ENCODE assay signal across 9 cellular contexts in genomic region chr9:133149130-133150015, GRCh38. TPM values are rescaled to one million over a fixed set of nuclear protein-coding genes. Genes with fewer than 3 reads are reported as not detected.
DNase-seq lines count a peak whose midpoint lies in the region; ATAC-seq and TF ChIP-seq lines count a peak whose summit lies in the region.
"Had no signal": no experiment of that assay in that cellular context is flagged by ENCODE, and none has a peak within 500 bp of the region (broad histone marks: within the 10 kb centered on the region; RNA-seq: fewer than 3 reads in every experiment).

No MANE protein-coding gene starts in this region.

- peak overlapping the region in 1 of 2 experiments; percentile 29 for H2BK12ac ChIP-seq in mesenchymal stem cell (ENCODE audit: low read length in 2 of 2)

- peak overlapping the region; percentile 72 for H3K4me3 Mint-ChIP-seq in activated CD8-positive, alpha-beta T cell treated with anti-CD3 and anti-CD28 coated beads for 36 hours

- POLR2A ChIA-PET in activated CD8-positive, alpha-beta T cell treated with anti-CD3 and anti-CD28 coated beads for 36 hours (lab: Charles Lee), result interaction anchor here (0.6 to 8.5 kb wide), 6 partner anchors 15 to 247 kb away, joined by 3 to 78 read pairs (median 4); partner anchors contain the start of genes GTF3C5 and STKLD1

- H3K4ac ChIP-seq in mesenchymal stem cell (ENCODE audit: low read depth in 1 of 2, low read length in 2 of 2), result peak overlapping the region; percentile 84 to 96

- H3K27ac ChIP-seq in effector memory CD4-positive, alpha-beta T cell (ENCODE audit: insufficient read depth, low read length, poor library complexity, severe bottlenecking), result peak overlapping the region; percentile 98
- peak overlapping the region; percentile 7 for H3K27ac ChIP-seq in mesenchymal stem cell (ENCODE audit: low read length, poor library complexity, severe bottlenecking)

- no peak overlapping the region for H4K91ac ChIP-seq in mesenchymal stem cell (ENCODE audit: low read length)

- peaks cover 33% of the 10 kb centered on the region for H3K4me1 ChIP-seq in effector memory CD4-positive, alpha-beta T cell (ENCODE audit: control insufficient read depth, insufficient read depth, low read length, poor library complexity, severe bottlenecking)
- H3K4me1 ChIP-seq in mesenchymal stem cell (ENCODE audit: control insufficient read depth, insufficient read depth, low read depth, low read length), result peaks cover 30% of the 10 kb centered on the region

- 5% methylated on average over 56 of the region's 95 CpGs for WGBS in mesenchymal stem cell

- intact Hi-C loops in activated CD8-positive, alpha-beta T cell treated with anti-CD3 and anti-CD28 coated beads for 36 hours (cut with micrococcal nuclease), result no loop called here

- peak; percentile 38 for TF ChIP-seq CTCF in activated CD8-positive, alpha-beta T cell treated with anti-CD3 and anti-CD28 coated beads for 36 hours (IDR thresholded peaks at IDR 0.05)

- peaks cover 35% of the 10 kb centered on the region for H3K4me1 Mint-ChIP-seq in activated CD8-positive, alpha-beta T cell treated with anti-CD3 and anti-CD28 coated beads for 36 hours (ENCODE audit: low read depth)

- peak overlapping the region; percentile 86 for H2BK120ac ChIP-seq in mesenchymal stem cell (ENCODE audit: low read depth, low read length)

- peaks cover 20% of the 10 kb centered on the region for H3K36me3 Mint-ChIP-seq in activated CD8-positive, alpha-beta T cell treated with anti-CD3 and anti-CD28 coated beads for 36 hours (ENCODE audit: low read depth)

- H3K27ac Mint-ChIP-seq in activated CD8-positive, alpha-beta T cell treated with anti-CD3 and anti-CD28 coated beads for 36 hours, result peak overlapping the region; percentile 84

- ATAC-seq in GM19372 (IDR thresholded peaks at IDR 0.05; ENCODE audit: low read depth, unreplicated experiment) (peak; percentile 72), HG03469 (IDR thresholded peaks at IDR 0.05; ENCODE audit: unreplicated experiment) (peak; percentile 38)
- ATAC-seq in activated CD8-positive, alpha-beta T cell treated with anti-CD3 and anti-CD28 coated beads for 36 hours, result peak; percentile 73

- peaks cover 8% of the 10 kb centered on the region for H3K36me3 ChIP-seq in effector memory CD4-positive, alpha-beta T cell (ENCODE audit: control insufficient read depth, insufficient read depth, low read length)
- H3K36me3 ChIP-seq in mesenchymal stem cell (ENCODE audit: control insufficient read depth in 1 of 2, insufficient read depth in 2 of 2, low read depth in 1 of 2, low read length in 2 of 2), result peaks cover 5 to 21% of the 10 kb centered on the region in 2 experiments

- H3K9me3 Mint-ChIP-seq in activated CD8-positive, alpha-beta T cell treated with anti-CD3 and anti-CD28 coated beads for 36 hours, result no peaks in the 10 kb centered on the region

- peak; percentile 71 for DNase-seq in CMK (ENCODE audit: low read depth)
- DNase-seq in NCI-H774 (lab: John Stamatoyannopoulos, UW), result peak; percentile 98
- peak; percentile 90 for DNase-seq in activated CD8-positive, alpha-beta T cell treated with anti-CD3 and anti-CD28 coated beads for 36 hours
- peak; percentile 76 to 80 (median 77) for DNase-seq in effector memory CD4-positive, alpha-beta T cell
- peak; percentile 90 for DNase-seq in mesenchymal stem cell
- DNase-seq in stimulated activated CD8-positive, alpha-beta memory T cell treated with anti-CD3 and anti-CD28 coated beads, Interleukin-15, amount 100 ng/mL, for 24 hours (ENCODE audit: low read depth), result peak; percentile 58

- H3K27me3 ChIP-seq in effector memory CD4-positive, alpha-beta T cell (replicated peaks; ENCODE audit: control insufficient read depth, insufficient read depth, low read length, poor library complexity, severe bottlenecking), result no peaks in the 10 kb centered on the region
- peaks cover 0 to 10% of the 10 kb centered on the region in 2 experiments for H3K27me3 ChIP-seq in mesenchymal stem cell (ENCODE audit: control insufficient read depth in 1 of 2, insufficient read depth in 1 of 2, low read length in 2 of 2)

- H2AK5ac ChIP-seq in mesenchymal stem cell (ENCODE audit: low read length, severe bottlenecking), result no peak overlapping the region

- no peak overlapping the region for H2BK5ac ChIP-seq in mesenchymal stem cell (ENCODE audit: low read depth, low read length, poor library complexity, severe bottlenecking)

- peak overlapping the region; percentile 83 for H4K8ac ChIP-seq in mesenchymal stem cell (ENCODE audit: low read length)

- H3K4me3 ChIP-seq in effector memory CD4-positive, alpha-beta T cell (ENCODE audit: insufficient read depth, low read depth, low read length, poor library complexity, severe bottlenecking), result peak overlapping the region; percentile 61
- H3K4me3 ChIP-seq in mesenchymal stem cell (ENCODE audit: insufficient read depth in 1 of 2, low read depth in 1 of 2, low read length in 2 of 2), result peak overlapping the region; percentile 83 to 91

- peak overlapping the region; percentile 82 for H3K4me2 ChIP-seq in mesenchymal stem cell (ENCODE audit: low read length, poor library complexity, severe bottlenecking)

- peak overlapping the region; percentile 3 to 96 for H3K18ac ChIP-seq in mesenchymal stem cell (ENCODE audit: low read depth in 1 of 2, low read length in 2 of 2)

- H3K14ac ChIP-seq in mesenchymal stem cell (ENCODE audit: low read length in 2 of 2), result peak overlapping the region in 1 of 2 experiments; percentile 0

- peak overlapping the region; percentile 75 for H2BK15ac ChIP-seq in mesenchymal stem cell (ENCODE audit: low read depth, poor library complexity, severe bottlenecking)

- no peaks in the 10 kb centered on the region for H3K27me3 Mint-ChIP-seq in activated CD8-positive, alpha-beta T cell treated with anti-CD3 and anti-CD28 coated beads for 36 hours

- peak overlapping the region; percentile 94 for H3K9ac ChIP-seq in mesenchymal stem cell (ENCODE audit: low read length)

- peak overlapping the region; percentile 89 for H2AFZ ChIP-seq in mesenchymal stem cell (ENCODE audit: low read depth, low read length)

- H3K79me1 ChIP-seq in mesenchymal stem cell (replicated peaks; ENCODE audit: low read length, poor library complexity, severe bottlenecking), result peaks cover 23% of the 10 kb centered on the region

- H3K23ac ChIP-seq in mesenchymal stem cell (ENCODE audit: low read length in 2 of 2), result no peak overlapping the region

- CTCF ChIA-PET in activated CD8-positive, alpha-beta T cell treated with anti-CD3 and anti-CD28 coated beads for 36 hours (lab: Charles Lee), result interaction anchor here (0.7 to 8.5 kb wide), 11 partner anchors 10 to 127 kb away, joined by 3 to 376 read pairs (median 3); partner anchors contain the start of genes GTF3C5 and RALGDS

- no peaks in the 10 kb centered on the region for H3K9me3 ChIP-seq in effector memory CD4-positive, alpha-beta T cell (ENCODE audit: control insufficient read depth, low read length)
- no peaks in the 10 kb centered on the region for H3K9me3 ChIP-seq in mesenchymal stem cell (ENCODE audit: control insufficient read depth, low read length)

RNA-seq across cellular contexts. Expression of gene GBGT1, which starts 14.3 kb away (rescaled TPM):
- total RNA-seq in activated CD8-positive, alpha-beta T cell treated with anti-CD3 and anti-CD28 coated beads for 36 hours, result 1 to 10 TPM; 3.6 to 4.1 TPM
- 15.3 TPM for polyA plus RNA-seq in mesenchymal stem cell (2013, experiment 1 of 2)
- polyA plus RNA-seq in mesenchymal stem cell (2013, experiment 2 of 2), result 14.4 TPM

RNA-seq across cellular contexts. Expression of gene RALGDS, which starts 28.3 kb away (rescaled TPM):
- total RNA-seq in activated CD8-positive, alpha-beta T cell treated with anti-CD3 and anti-CD28 coated beads for 36 hours, result 10 to 100 TPM; 80.5 to 88.2 TPM
- polyA plus RNA-seq in mesenchymal stem cell (2013, experiment 1 of 2), result 30.8 TPM
- polyA plus RNA-seq in mesenchymal stem cell (2013, experiment 2 of 2), result 27.5 TPM

RNA-seq across cellular contexts. Expression of gene OBP2B, which starts 59.7 kb away (rescaled TPM):
- not detected for total RNA-seq in activated CD8-positive, alpha-beta T cell treated with anti-CD3 and anti-CD28 coated beads for 36 hours
- polyA plus RNA-seq in mesenchymal stem cell (2013, experiment 1 of 2), result not detected
- polyA plus RNA-seq in mesenchymal stem cell (2013, experiment 2 of 2), result not detected
- total RNA-seq: subcutaneous adipose tissue had no signal

Comparison
In these comparisons a context has a peak if more than half of its experiments do, and no peak if none do; other contexts are left out.
1. Peak in every context shown above with its lines: DNase-seq, ATAC-seq, H3K4me3 ChIP-seq and H3K27ac ChIP-seq.